Comparison of ENCODE assay signal across 20 cellular contexts in genomic region chr19:5090465-5090779, GRCh38.
DNase-seq lines count a peak whose midpoint lies in the region; ATAC-seq, FAIRE-seq and TF ChIP-seq lines count a peak whose summit lies in the region.
"Had no signal": no experiment of that assay in that cellular context is flagged by ENCODE, and none has a peak within 500 bp of the region (broad histone marks: within the 10 kb centered on the region; RNA-seq: fewer than 3 reads in every experiment).

No MANE protein-coding gene starts in this region.

- H3K27ac ChIP-seq in HepG2 (ENCODE audit: extremely low read length, insufficient read depth, low read length) (no peak overlapping the region), right lobe of liver (no peak overlapping the region), esophagus muscularis mucosa (replicated peaks in 1 of 4) (peak overlapping the region; percentile 67 to 82 (median 74)), rectal smooth muscle tissue (ENCODE audit: low read depth, low read length) (peak overlapping the region; percentile 78), foreskin keratinocyte (no peak overlapping the region)

- FAIRE-seq in HepG2 (lab: Jason Lieb, UNC), result no peak
- FAIRE-seq: frontal cortex, GM12878, islet of Langerhans had no signal

- TF ChIP-seq RAD21 in HepG2 (CRISPR knock-in tag; IDR thresholded peaks at IDR 0.05), result no peak

- intact Hi-C loops in HepG2 (cut with micrococcal nuclease; ENCODE audit: unreplicated experiment), result no loop called here
- intact Hi-C loops in right lobe of liver (cut with DNase I), result no loop called here
- intact Hi-C loops in esophagus muscularis mucosa (cut with DNase I), result no loop called here

- no TSS peak for BruUV-seq in HepG2 (replicated peaks; lab: Mats Ljungman, UMichigan)

- H3K9me3 ChIP-seq in HepG2 (ENCODE audit: low read length) (no peaks in the 10 kb centered on the region), right lobe of liver (no peaks in the 10 kb centered on the region), esophagus muscularis mucosa (no peaks in the 10 kb centered on the region)
- H3K9me3 ChIP-seq: lower lobe of right lung, upper lobe of right lung had no signal

- H3K36me3 ChIP-seq in HepG2 (replicated peaks in 1 of 2; ENCODE audit: control insufficient read depth in 1 of 2, insufficient read depth in 2 of 2, low read length in 2 of 2) (peaks cover 3 to 24% of the 10 kb centered on the region in 2 experiments; a peak in 4 of 5 replicates), right lobe of liver (peaks cover 0 to 21% (median 1%) of the 10 kb centered on the region in 4 donors), esophagus muscularis mucosa (peaks cover 25 to 43% (median 40%) of the 10 kb centered on the region in 4 donors), rectal smooth muscle tissue (ENCODE audit: control insufficient read depth, insufficient read depth, low read length) (peaks cover 4% of the 10 kb centered on the region)

- ATAC-seq in HepG2 (no peak), right lobe of liver (no peak), foreskin keratinocyte (no peak), GM18868 (IDR thresholded peaks at IDR 0.05; ENCODE audit: unreplicated experiment) (no peak), GM18861 (IDR thresholded peaks at IDR 0.05; ENCODE audit: unreplicated experiment) (no peak)
- ATAC-seq: GM12878, upper lobe of right lung had no signal

- no peaks in the 10 kb centered on the region; the same call in 1 of the 2 replicates for H4K20me1 ChIP-seq in HepG2 (ENCODE audit: insufficient read depth, low read length)

- H3K4me3 ChIP-seq in HepG2 (replicated peaks in 1 of 3; ENCODE audit: insufficient read depth in 1 of 3, low read depth in 2 of 3, low read length in 3 of 3), result no peak overlapping the region
- H3K4me3 ChIP-seq in right lobe of liver, result no peak overlapping the region
- no peak overlapping the region for H3K4me3 ChIP-seq in esophagus muscularis mucosa
- no peak overlapping the region for H3K4me3 ChIP-seq in rectal smooth muscle tissue (ENCODE audit: low read length)
- H3K4me3 ChIP-seq: GM12878, lower lobe of right lung, upper lobe of right lung had no signal

- in situ Hi-C loops in HepG2 (cut with HindIII; ENCODE audit: extremely low pct_ligation_motif_present, low pct_unique_long_range_greater_than_20kb) (no loop called here), GM13976 (cut with MboI; ENCODE audit: low sequenced_read_pairs, unreplicated experiment) (no loop called here)

- no peak for TF ChIP-seq EP300 in HepG2 (IDR thresholded peaks at IDR 0.05; ENCODE audit: low read depth in 2 of 2, low read length in 2 of 2)
- no peak for TF ChIP-seq EP300 in HepG2 (CRISPR knock-in tag; IDR thresholded peaks at IDR 0.05; ENCODE audit: borderline replicate concordance)
- no peak for TF ChIP-seq EP300 in esophagus muscularis mucosa (IDR thresholded peaks at IDR 0.05)

- H3K9ac ChIP-seq in HepG2 (ENCODE audit: insufficient read depth, low read depth, low read length), result no peak overlapping the region
- H3K9ac ChIP-seq in rectal smooth muscle tissue (ENCODE audit: low read length), result no peak overlapping the region

- TF ChIP-seq CTCF in HepG2 (CRISPR knock-in tag; IDR thresholded peaks at IDR 0.05) (no peak), right lobe of liver (IDR thresholded peaks at IDR 0.05) (no peak), esophagus muscularis mucosa (IDR thresholded peaks at IDR 0.05) (no peak), GM13976 (IDR thresholded peaks at IDR 0.05; ENCODE audit: borderline replicate concordance, control extremely low read depth, extremely low read depth, insufficient read depth, missing control alignments) (no peak), foreskin keratinocyte (conservative IDR thresholded peaks at IDR 0.05) (no peak)

- TF ChIP-seq POLR2A in HepG2 (IDR thresholded peaks at IDR 0.05; ENCODE audit: insufficient read depth in 1 of 2, low read depth in 2 of 2, low read length in 2 of 2), result no peak
- no peak for TF ChIP-seq POLR2A in right lobe of liver (IDR thresholded peaks at IDR 0.05)
- TF ChIP-seq POLR2A in esophagus muscularis mucosa (IDR thresholded peaks at IDR 0.05; ENCODE audit: low read depth), result no peak

- no peak overlapping the region for H3K4me2 ChIP-seq in HepG2 (ENCODE audit: low read depth, low read length)

- no peaks in the 10 kb centered on the region for H3K27me3 ChIP-seq in HepG2 (ENCODE audit: control insufficient read depth in 1 of 2, insufficient read depth in 2 of 2, low read length in 2 of 2)
- no peaks in the 10 kb centered on the region for H3K27me3 ChIP-seq in right lobe of liver
- H3K27me3 ChIP-seq in esophagus muscularis mucosa, result no peaks in the 10 kb centered on the region
- no peaks in the 10 kb centered on the region for H3K27me3 ChIP-seq in rectal smooth muscle tissue (ENCODE audit: control insufficient read depth, insufficient read depth, low read length)
- H3K27me3 ChIP-seq in foreskin keratinocyte, result no peaks in the 10 kb centered on the region
- H3K27me3 ChIP-seq: upper lobe of right lung had no signal

- 97% methylated on average over 11 of the region's 11 CpGs for WGBS in HepG2 (ENCODE audit: low lambda C conversion rate)
- 85% methylated on average over 11 of the region's 11 CpGs for WGBS in right lobe of liver (ENCODE audit: insufficient coverage, low coverage, low lambda C conversion rate, missing lambda C conversion rate)
- no CpG with 5 or more reads among the region's 11 CpGs for WGBS in esophagus muscularis mucosa

- H2AFZ ChIP-seq in HepG2 (ENCODE audit: low read length), result no peak overlapping the region

- CTCF ChIA-PET in HepG2 (lab: Yijun Ruan, JAX; ENCODE audit: low intra/inter-chr PET ratio, low total read pairs), result no interaction called here

- no peaks in the 10 kb centered on the region for H3K4me1 ChIP-seq in HepG2 (ENCODE audit: insufficient read depth, low read length)
- H3K4me1 ChIP-seq in right lobe of liver, result no peaks in the 10 kb centered on the region
- peaks cover 21 to 36% (median 35%) of the 10 kb centered on the region in 4 donors for H3K4me1 ChIP-seq in esophagus muscularis mucosa
- peaks cover 17% of the 10 kb centered on the region for H3K4me1 ChIP-seq in rectal smooth muscle tissue (ENCODE audit: control insufficient read depth, insufficient read depth, low read length)
- no peaks in the 10 kb centered on the region for H3K4me1 ChIP-seq in foreskin keratinocyte
- H3K4me1 ChIP-seq: lower lobe of right lung, upper lobe of right lung had no signal

- POLR2A ChIA-PET in HepG2 (lab: Yijun Ruan, JAX), result no interaction called here

- DNase-seq in HepG2 (ENCODE audit: low spot score) (no peak), right lobe of liver (no peak), esophagus muscularis mucosa (ENCODE audit: extremely low spot score) (no peak), GM13976 (ENCODE audit: low spot score) (no peak), foreskin keratinocyte (no peak)
- DNase-seq: ACHN; activated B cell treated with CpG ODN at 0.5 μM for 24 hours; activated naive CD4-positive, alpha-beta T cell treated with anti-CD3 and anti-CD28 coated beads, Interleukin-2, amount 10 ng/mL, durations not matched to agents 7 days and 5 days; Calu3; H7; lower lobe of right lung; stimulated activated CD4-positive, alpha-beta T cell treated with anti-CD3 and anti-CD28 coated beads, Interleukin-15, amount 100 ng/mL, for 24 hours; T-helper 9 cell; upper lobe of right lung had no signal

- H3K79me2 ChIP-seq in HepG2 (ENCODE audit: insufficient read depth, low read length), result no peaks in the 10 kb centered on the region

TF ChIP-seq in HepG2, 621 proteins besides CTCF, POLR2A, EP300 and RAD21:
- peak; percentile 93; the same call in 1 of the 2 replicates for TF ChIP-seq ZNF768 (CRISPR knock-in tag; IDR thresholded peaks at IDR 0.05)
- TF ChIP-seq, protein P1, sequence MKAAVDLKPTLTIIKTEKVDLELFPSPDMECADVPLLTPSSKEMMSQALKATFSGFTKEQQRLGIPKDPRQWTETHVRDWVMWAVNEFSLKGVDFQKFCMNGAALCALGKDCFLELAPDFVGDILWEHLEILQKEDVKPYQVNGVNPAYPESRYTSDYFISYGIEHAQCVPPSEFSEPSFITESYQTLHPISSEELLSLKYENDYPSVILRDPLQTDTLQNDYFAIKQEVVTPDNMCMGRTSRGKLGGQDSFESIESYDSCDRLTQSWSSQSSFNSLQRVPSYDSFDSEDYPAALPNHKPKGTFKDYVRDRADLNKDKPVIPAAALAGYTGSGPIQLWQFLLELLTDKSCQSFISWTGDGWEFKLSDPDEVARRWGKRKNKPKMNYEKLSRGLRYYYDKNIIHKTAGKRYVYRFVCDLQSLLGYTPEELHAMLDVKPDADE (CRISPR knock-in tag; IDR thresholded peaks at IDR 0.05), result no peak

Comparison
In these comparisons a context has a peak if more than half of its experiments do, and no peak if none do; other contexts are left out.
1. H3K27ac ChIP-seq: peak in esophagus muscularis mucosa (4 of 4) and rectal smooth muscle tissue (single experiment); none in HepG2 (single experiment), right lobe of liver (0 of 3) and foreskin keratinocyte (single experiment).